Comparison of ENCODE assay signal across 8 cellular contexts in genomic region chr20:19757487-19757972, GRCh38. TPM values are rescaled to one million over a fixed set of nuclear protein-coding genes. Genes with fewer than 3 reads are reported as not detected.
DNase-seq lines count a peak whose midpoint lies in the region; ATAC-seq and TF ChIP-seq lines count a peak whose summit lies in the region.

No MANE protein-coding gene starts in this region.

- H3K4me3 ChIP-seq in epithelial cell of proximal tubule (ENCODE audit: low read depth, low read length): peak overlapping the region; percentile 72

- DNase-seq in DMS79 treated with DMSO at 0.1 percent for 48 hours (lab: John Stamatoyannopoulos, UW) (peak; percentile 47), DMS79 (lab: John Stamatoyannopoulos, UW) (no peak), RPMI7951 (ENCODE audit: low read depth) (peak; percentile 88), epithelial cell of proximal tubule (ENCODE audit: low read depth) (no peak), midbrain (lab: John Stamatoyannopoulos, UW) (peak; percentile 49), ureter (ENCODE audit: low spot score) (peak; percentile 84), H4 (ENCODE audit: low spot score) (no peak)

- TF ChIP-seq CTCF in epithelial cell of proximal tubule (conservative IDR thresholded peaks at IDR 0.05; ENCODE audit: low read depth, low read length): no peak

- ATAC-seq in HG03045 (IDR thresholded peaks at IDR 0.05; ENCODE audit: unreplicated experiment): no peak

RNA-seq across cellular contexts. Expression of gene RIN2, which starts 0.5 kb away (rescaled TPM):
- total RNA-seq in RPMI7951 (2014; rRNA removed; shearing (Covaris generic)): 61.0 and 62.8 TPM in 2 replicates
- total RNA-seq in epithelial cell of proximal tubule (15.7 and 17.5 TPM in 2 replicates), ureter (70.4 TPM)
- 13.7 and 18.5 TPM in 2 replicates for total RNA-seq in H4 (2014; rRNA removed; shearing (Covaris generic))

Comparison
In these comparisons a context has a peak if more than half of its experiments do, and no peak if none do; other contexts are left out.
1. DNase-seq: peak in DMS79 treated with DMSO at 0.1 percent for 48 hours (single experiment), RPMI7951 (single experiment), midbrain (single experiment) and ureter (single experiment); none in DMS79 (single experiment), epithelial cell of proximal tubule (single experiment) and H4 (single experiment).